Comparison of ENCODE assay signal across 8 cellular contexts in genomic region chr1:25566730-25567341, GRCh38. TPM values are rescaled to one million over a fixed set of nuclear protein-coding genes. Genes with fewer than 3 reads are reported as not detected.
DNase-seq lines count a peak whose midpoint lies in the region; ATAC-seq and TF ChIP-seq lines count a peak whose summit lies in the region.

No MANE protein-coding gene starts in this region.

- WGBS in suprapubic skin, result 55% methylated on average over 11 of the region's 21 CpGs

- no peak overlapping the region for H3K4me3 ChIP-seq in suprapubic skin

- H3K36me3 Mint-ChIP-seq in T-helper 2 cell treated with Interferon-gamma antibody and Interleukin-4, amounts not matched to agents 5 μg/mL and 100 μg/mL, for 36 hours (ENCODE audit: low read depth), result peaks cover 15% of the 10 kb centered on the region
- no peaks in the 10 kb centered on the region for H3K36me3 Mint-ChIP-seq in activated naive CD8-positive, alpha-beta T cell treated with anti-CD3 and anti-CD28 coated beads, Interleukin-2, amount 50 U/mL, for 24 hours (ENCODE audit: low read depth)

- no peak for TF ChIP-seq CTCF in suprapubic skin (IDR thresholded peaks at IDR 0.05)

- H3K27me3 ChIP-seq in suprapubic skin, result no peaks in the 10 kb centered on the region

- peak overlapping the region; percentile 68 for H3K27ac Mint-ChIP-seq in T-helper 2 cell treated with Interferon-gamma antibody and Interleukin-4, amounts not matched to agents 5 μg/mL and 100 μg/mL, for 36 hours
- H3K27ac Mint-ChIP-seq in activated naive CD8-positive, alpha-beta T cell treated with anti-CD3 and anti-CD28 coated beads, Interleukin-2, amount 50 U/mL, for 24 hours, result peak overlapping the region; percentile 57

- peak; percentile 6 for TF ChIP-seq EP300 in suprapubic skin (IDR thresholded peaks at IDR 0.05)

- peaks cover 32% of the 10 kb centered on the region for H3K4me1 Mint-ChIP-seq in T-helper 2 cell treated with Interferon-gamma antibody and Interleukin-4, amounts not matched to agents 5 μg/mL and 100 μg/mL, for 36 hours (ENCODE audit: low read depth)
- H3K4me1 Mint-ChIP-seq in activated naive CD8-positive, alpha-beta T cell treated with anti-CD3 and anti-CD28 coated beads, Interleukin-2, amount 50 U/mL, for 24 hours, result peaks cover 84% of the 10 kb centered on the region

- H3K36me3 ChIP-seq in suprapubic skin, result peaks cover 33% of the 10 kb centered on the region

- DNase-seq in T-helper 2 cell treated with Interferon-gamma antibody and Interleukin-4, amounts not matched to agents 5 μg/mL and 100 μg/mL, for 36 hours (ENCODE audit: low spot score), result no peak
- DNase-seq in T-helper 2 cell (no peak), hippocampal formation (lab: John Stamatoyannopoulos, UW) (peak; percentile 69 to 77), suprapubic skin (ENCODE audit: low spot score in 2 of 2) (no peak), DMS53 (lab: John Stamatoyannopoulos, UW) (no peak), NCI-H2081 treated with DMSO at 0.1 percent for 48 hours (lab: John Stamatoyannopoulos, UW) (no peak)
- DNase-seq in activated naive CD8-positive, alpha-beta T cell treated with anti-CD3 and anti-CD28 coated beads, Interleukin-2, amount 50 U/mL, for 24 hours, result peak; percentile 64
- no peak for DNase-seq in effector CD4-positive, alpha-beta T cell

- TF ChIP-seq POLR2A in suprapubic skin (IDR thresholded peaks at IDR 0.05), result no peak

- H3K4me3 Mint-ChIP-seq in T-helper 2 cell treated with Interferon-gamma antibody and Interleukin-4, amounts not matched to agents 5 μg/mL and 100 μg/mL, for 36 hours, result no peak overlapping the region
- peak overlapping the region; percentile 42 for H3K4me3 Mint-ChIP-seq in activated naive CD8-positive, alpha-beta T cell treated with anti-CD3 and anti-CD28 coated beads, Interleukin-2, amount 50 U/mL, for 24 hours

- ATAC-seq in activated naive CD8-positive, alpha-beta T cell treated with anti-CD3 and anti-CD28 coated beads, Interleukin-2, amount 50 U/mL, for 24 hours, result peak; percentile 26

- H3K9me3 ChIP-seq in suprapubic skin, result no peaks in the 10 kb centered on the region

- H3K9me3 Mint-ChIP-seq in T-helper 2 cell treated with Interferon-gamma antibody and Interleukin-4, amounts not matched to agents 5 μg/mL and 100 μg/mL, for 36 hours, result no peaks in the 10 kb centered on the region
- H3K9me3 Mint-ChIP-seq in activated naive CD8-positive, alpha-beta T cell treated with anti-CD3 and anti-CD28 coated beads, Interleukin-2, amount 50 U/mL, for 24 hours, result no peaks in the 10 kb centered on the region

- peaks cover 3% of the 10 kb centered on the region for H3K27me3 Mint-ChIP-seq in T-helper 2 cell treated with Interferon-gamma antibody and Interleukin-4, amounts not matched to agents 5 μg/mL and 100 μg/mL, for 36 hours (ENCODE audit: low read depth)
- no peaks in the 10 kb centered on the region for H3K27me3 Mint-ChIP-seq in activated naive CD8-positive, alpha-beta T cell treated with anti-CD3 and anti-CD28 coated beads, Interleukin-2, amount 50 U/mL, for 24 hours

- H3K27ac ChIP-seq in suprapubic skin, result peak overlapping the region; percentile 77

- peaks cover 47% of the 10 kb centered on the region for H3K4me1 ChIP-seq in suprapubic skin

RNA-seq across cellular contexts. Expression of gene LDLRAP1, which starts 23.4 kb away (rescaled TPM):
- total RNA-seq in suprapubic skin, result 10 to 100 TPM; 28.0 to 50.5 (median 40.7) TPM

RNA-seq across cellular contexts. Expression of gene MAN1C1, which starts 49.8 kb away (rescaled TPM):
- 10 to 100 TPM in 1 of 4 donors, 1 to 10 TPM in 3; 7.3 to 15.2 (median 8.0) TPM for total RNA-seq in suprapubic skin

Comparison
In these comparisons a context has a peak if more than half of its experiments do, and no peak if none do; other contexts are left out.
1. DNase-seq: peak in activated naive CD8-positive, alpha-beta T cell treated with anti-CD3 and anti-CD28 coated beads, Interleukin-2, amount 50 U/mL, for 24 hours (single experiment) and hippocampal formation (2 of 2); none in T-helper 2 cell treated with Interferon-gamma antibody and Interleukin-4, amounts not matched to agents 5 μg/mL and 100 μg/mL, for 36 hours (single experiment), T-helper 2 cell (0 of 5), suprapubic skin (0 of 2), effector CD4-positive, alpha-beta T cell (single experiment), DMS53 (single experiment) and NCI-H2081 treated with DMSO at 0.1 percent for 48 hours (single experiment).